ENCODE assay signal across 23 cellular contexts in the genomic region with DNA sequence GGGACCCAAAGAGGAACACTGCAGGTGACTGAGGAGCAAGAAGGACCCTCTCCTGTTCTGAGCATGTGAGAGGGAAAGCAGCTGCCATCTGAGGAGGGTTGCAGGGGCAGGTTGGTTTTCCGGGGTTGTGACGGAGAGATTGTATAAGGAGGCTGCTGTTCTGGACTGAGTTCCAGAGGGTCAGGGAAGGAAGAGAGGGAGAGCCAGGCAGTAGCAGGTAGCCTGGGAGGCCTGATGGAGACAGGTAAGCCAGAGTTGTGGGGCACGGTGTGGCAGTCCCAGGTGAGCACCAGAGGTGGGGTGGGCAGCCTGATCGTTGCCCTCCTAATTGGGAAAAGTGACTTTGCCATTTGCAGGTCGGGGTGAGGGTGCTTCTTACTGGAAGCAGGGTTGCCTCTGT. TPM values are rescaled to one million over a fixed set of nuclear protein-coding genes. Genes with fewer than 3 reads are reported as not detected.
DNase-seq lines count a peak whose midpoint lies in the region; ATAC-seq, FAIRE-seq and TF ChIP-seq lines count a peak whose summit lies in the region.
"Had no signal": no experiment of that assay in that cellular context is flagged by ENCODE, and none has a peak within 500 bp of the region (broad histone marks: within the 10 kb centered on the region; RNA-seq: fewer than 3 reads in every experiment).

No MANE protein-coding gene starts in this region.

- H4K8ac ChIP-seq in H9 (replicated peaks; ENCODE audit: insufficient read length, low read depth, low read length), result no peak overlapping the region

- no peak overlapping the region for H2BK20ac ChIP-seq in H9 (ENCODE audit: low read depth, low read length, poor library complexity, severe bottlenecking)

- no peak overlapping the region for H3K18ac ChIP-seq in H9 (ENCODE audit: insufficient read length, low read depth, low read length)

- H3K27me3 ChIP-seq in H9 (ENCODE audit: insufficient read depth, low read length) (no peaks in the 10 kb centered on the region), GM12878 (replicated peaks in 1 of 2; ENCODE audit: control insufficient read depth in 2 of 2, insufficient read depth in 2 of 2, low read length in 1 of 2) (no peaks in the 10 kb centered on the region), PC-9 (ENCODE audit: insufficient read depth, low read depth) (no peaks in the 10 kb centered on the region)

- POLR2A ChIA-PET in GM12878 (lab: Charles Lee) (no interaction called here), PC-9 (lab: Charles Lee; ENCODE audit: unreplicated experiment) (interaction anchor here (0.6 kb wide), 1 partner anchor 11 kb away, joined by 3 read pairs; no protein-coding TSS in a partner anchor)

- no peaks in the 10 kb centered on the region for H3K23me2 ChIP-seq in H9 (ENCODE audit: insufficient read length, low read depth, low read length, poor library complexity, severe bottlenecking)

- H3K9ac ChIP-seq in H9 (ENCODE audit: extremely low read depth, insufficient read length, low read length) (no peak overlapping the region), GM12878 (ENCODE audit: control insufficient read depth, insufficient read depth, low read length) (no peak overlapping the region)
- H3K9ac ChIP-seq: GM23248, SK-N-SH had no signal

- H4K5ac ChIP-seq in H9 (ENCODE audit: insufficient read length, low read depth, low read length), result no peak overlapping the region

- H3K9me3 ChIP-seq in H9 (ENCODE audit: control insufficient read depth, low read depth, low read length) (no peaks in the 10 kb centered on the region), GM12878 (replicated peaks; ENCODE audit: control insufficient read depth, insufficient read depth, low read length) (no peaks in the 10 kb centered on the region), PC-9 (ENCODE audit: insufficient read depth, low read depth) (no peaks in the 10 kb centered on the region)
- H3K9me3 ChIP-seq: A549, SK-N-SH had no signal

- no peak overlapping the region for H3K27ac ChIP-seq in H9 (ENCODE audit: insufficient read length, low read depth, low read length)
- no peak overlapping the region for H3K27ac ChIP-seq in GM12878 (ENCODE audit: control insufficient read depth, insufficient read depth)
- H3K27ac ChIP-seq in PC-9, result no peak overlapping the region
- H3K27ac ChIP-seq: A549, GM23248, HL-60 had no signal

- peak; percentile 36; the same call in 1 of the 2 replicates for TF ChIP-seq POLR2A in GM12878 (IDR thresholded peaks at IDR 0.05; ENCODE audit: low read depth, low read length)

- peaks cover 1% of the 10 kb centered on the region; the same call in 1 of the 2 replicates for H3K79me2 ChIP-seq in H9 (ENCODE audit: insufficient read depth, low read length)
- peaks cover 13% of the 10 kb centered on the region for H3K79me2 ChIP-seq in GM12878 (ENCODE audit: control insufficient read depth, insufficient read depth, low read length)
- H3K79me2 ChIP-seq in PC-9 (ENCODE audit: low read depth), result peaks cover 40% of the 10 kb centered on the region

- H3K4me2 ChIP-seq in H9 (ENCODE audit: insufficient read depth, insufficient read length, low read length), result no peak overlapping the region
- no peak overlapping the region for H3K4me2 ChIP-seq in GM12878 (ENCODE audit: control insufficient read depth, insufficient read depth)
- no peak overlapping the region for H3K4me2 ChIP-seq in PC-9
- H3K4me2 ChIP-seq: A549, SK-N-SH had no signal

- no peak for DNase-seq in activated T-cell treated with anti-CD3 and anti-CD28 coated beads, Interleukin-2, amount 50 U/mL, for 24 hours
- no peak for DNase-seq in activated T-cell treated with anti-CD3 and anti-CD28 coated beads, Interleukin-2, amount 50 U/mL, for 1 hour
- DNase-seq in H9, result no peak
- DNase-seq in GM12878 (ENCODE audit: low read depth, low spot score), result no peak
- no peak for DNase-seq in stimulated activated effector memory CD8-positive, alpha-beta T cell treated with anti-CD3 and anti-CD28 coated beads, Interleukin-12 subunit alpha, Interleukin-12 subunit beta, amount 100 ng/mL, for 72 hours (ENCODE audit: low spot score in 2 of 2)
- no peak for DNase-seq in NCI-H82 treated with DMSO at 0.1 percent for 48 hours (lab: John Stamatoyannopoulos, UW; ENCODE audit: unreplicated experiment)
- DNase-seq in PC-9, result no peak
- DNase-seq in midbrain (lab: John Stamatoyannopoulos, UW), result no peak
- DNase-seq: activated CD4-positive, alpha-beta T cell treated with anti-CD3 and anti-CD28 coated beads, Interleukin-2, amount 10 ng/mL, durations not matched to agents 24 days and 14 days; activated CD8-positive, alpha-beta memory T cell treated with anti-CD3 and anti-CD28 coated beads, Interleukin-2, amount 50 U/mL, for 48 hours; activated gamma-delta T cell treated with Interleukin-2 at 50 U/mL for 16 hours; DMS79; GF-D8; GM23248; kidney; NCI-H1092 treated with DMSO at 0.1 percent for 48 hours; NCI-H1930; SK-N-SH had no signal

- no peak for TF ChIP-seq RAD21 in GM12878 (IDR thresholded peaks at IDR 0.05; ENCODE audit: insufficient read depth, low read depth, low read length)

- H2BK12ac ChIP-seq in H9 (ENCODE audit: insufficient read length, low read depth, low read length), result no peak overlapping the region

- intact Hi-C loops in GM12878 (cut with micrococcal nuclease; ENCODE audit: unreplicated experiment), result no loop called here
- intact Hi-C loops in PC-9 (cut with micrococcal nuclease; ENCODE audit: unreplicated experiment), result loop anchor here (10.0 kb wide), 1 partner anchor 445 kb away; no protein-coding TSS in a partner anchor

- no peak overlapping the region for H3K4me3 ChIP-seq in GM12878
- no peak overlapping the region for H3K4me3 ChIP-seq in PC-9
- H3K4me3 ChIP-seq: A549, GM23248 had no signal

- H3K9me2 ChIP-seq in PC-9 (ENCODE audit: insufficient read depth), result no peaks in the 10 kb centered on the region
- H3K9me2 ChIP-seq: SK-N-SH had no signal

- no peak overlapping the region for H4K91ac ChIP-seq in H9 (ENCODE audit: insufficient read length, low read depth, low read length)

- no peak overlapping the region for H2BK120ac ChIP-seq in H9 (ENCODE audit: low read depth, low read length, poor library complexity, severe bottlenecking)

- no CpG with 5 or more reads among the region's 5 CpGs for WGBS in H9 (ENCODE audit: extremely low coverage, insufficient read length, low lambda C conversion rate)
- WGBS in GM12878 (ENCODE audit: insufficient coverage, insufficient replicate concordance, low lambda C conversion rate, missing lambda C conversion rate), result 100% methylated on average over 5 of the region's 5 CpGs

- no peak overlapping the region for H3K4ac ChIP-seq in H9 (ENCODE audit: low read depth, low read length)

- in situ Hi-C loops in GM12878 (cut with MboI), result no loop called here

- no peak overlapping the region for H2AK5ac ChIP-seq in H9 (ENCODE audit: insufficient read length, low read length)

- no peak overlapping the region for H3K14ac ChIP-seq in H9 (ENCODE audit: insufficient read depth, low read length)

- peaks cover 35 to 66% of the 10 kb centered on the region in 2 experiments for H3K36me3 ChIP-seq in GM12878 (ENCODE audit: control insufficient read depth in 2 of 2, insufficient read depth in 2 of 2, low read length in 1 of 2)
- peaks cover 91% of the 10 kb centered on the region for H3K36me3 ChIP-seq in PC-9 (ENCODE audit: low read depth)

- H3K23ac ChIP-seq in H9 (ENCODE audit: insufficient read length, low read depth, low read length), result no peak overlapping the region

- ATAC-seq in GM12878, result no peak
- ATAC-seq in stimulated activated effector memory CD8-positive, alpha-beta T cell treated with anti-CD3 and anti-CD28 coated beads, Interleukin-12 subunit alpha, Interleukin-12 subunit beta, amount 100 ng/mL, for 72 hours, result no peak
- ATAC-seq: sciatic nerve had no signal

- H3K79me1 ChIP-seq in H9 (ENCODE audit: insufficient read depth, low read depth, low read length, poor library complexity, severe bottlenecking), result peaks cover 4% of the 10 kb centered on the region

- H3K4me3 Mint-ChIP-seq in activated T-cell treated with anti-CD3 and anti-CD28 coated beads, Interleukin-2, amount 50 U/mL, for 24 hours, result no peak overlapping the region
- H3K4me3 Mint-ChIP-seq in H9, result no peak overlapping the region
- H3K4me3 Mint-ChIP-seq in stimulated activated effector memory CD8-positive, alpha-beta T cell treated with anti-CD3 and anti-CD28 coated beads, Interleukin-12 subunit alpha, Interleukin-12 subunit beta, amount 100 ng/mL, for 72 hours, result no peak overlapping the region
- H3K4me3 Mint-ChIP-seq: activated CD4-positive, alpha-beta T cell treated with anti-CD3 and anti-CD28 coated beads, Interleukin-2, amount 10 ng/mL, durations not matched to agents 24 days and 14 days; dendritic cell treated with granulocyte-macrophage colony-stimulating factor and Interleukin-4, amounts not matched to agents 40 ng/mL and 50 ng/mL, for 4 days; type B pancreatic cell had no signal

- peaks cover 74% of the 10 kb centered on the region for H3F3A ChIP-seq in PC-9 (ENCODE audit: insufficient read depth, low read depth)

- H3K4me1 ChIP-seq in H9 (ENCODE audit: insufficient read depth, low read length), result no peaks in the 10 kb centered on the region
- no peaks in the 10 kb centered on the region for H3K4me1 ChIP-seq in GM12878 (ENCODE audit: control insufficient read depth, insufficient read depth, low read length)
- H3K4me1 ChIP-seq in PC-9 (replicated peaks; ENCODE audit: insufficient read depth), result no peaks in the 10 kb centered on the region
- H3K4me1 ChIP-seq: A549 had no signal

- TF ChIP-seq CTCF in H9 (conservative IDR thresholded peaks at IDR 0.05) (no peak), GM12878 (IDR thresholded peaks at IDR 0.05 in 2 of 3, conservative IDR thresholded peaks at IDR 0.05 in 1 of 3; ENCODE audit: control insufficient read depth in 2 of 3, extremely low read depth in 1 of 3, insufficient read depth in 1 of 3, low read depth in 3 of 3, low read length in 3 of 3) (no peak), PC-9 (conservative IDR thresholded peaks at IDR 0.05) (no peak)

- BruUV-seq in GM12878 (replicated peaks; lab: Mats Ljungman, UMichigan) (no TSS peak), PC-9 (replicated peaks; lab: Mats Ljungman, UMichigan) (no TSS peak)

- SMC1A ChIA-PET in GM12878 (lab: Charles Lee; ENCODE audit: uncharacterized antibody, unreplicated experiment), result interaction anchor here (0.6 kb wide), 1 partner anchor 294 kb away, joined by 3 read pairs; no protein-coding TSS in a partner anchor

- no peaks in the 10 kb centered on the region for H3K9me3 Mint-ChIP-seq in activated T-cell treated with anti-CD3 and anti-CD28 coated beads, Interleukin-2, amount 50 U/mL, for 24 hours
- no peaks in the 10 kb centered on the region for H3K9me3 Mint-ChIP-seq in H9
- no peaks in the 10 kb centered on the region for H3K9me3 Mint-ChIP-seq in stimulated activated effector memory CD8-positive, alpha-beta T cell treated with anti-CD3 and anti-CD28 coated beads, Interleukin-12 subunit alpha, Interleukin-12 subunit beta, amount 100 ng/mL, for 72 hours
- H3K9me3 Mint-ChIP-seq: activated CD4-positive, alpha-beta T cell treated with anti-CD3 and anti-CD28 coated beads, Interleukin-2, amount 10 ng/mL, durations not matched to agents 24 days and 14 days; dendritic cell treated with granulocyte-macrophage colony-stimulating factor and Interleukin-4, amounts not matched to agents 40 ng/mL and 50 ng/mL, for 4 days; type B pancreatic cell had no signal

- H4K20me1 ChIP-seq in H9 (ENCODE audit: control insufficient read depth, insufficient read depth, insufficient read length) (peaks cover 2% of the 10 kb centered on the region), GM12878 (ENCODE audit: control insufficient read depth, insufficient read depth) (peaks cover 5% of the 10 kb centered on the region; the same call in 1 of the 2 replicates), PC-9 (ENCODE audit: insufficient read depth) (peaks cover 68% of the 10 kb centered on the region)

- no peak overlapping the region for H2BK15ac ChIP-seq in H9 (ENCODE audit: low read depth, low read length)

- RAD21 ChIA-PET in GM12878 (lab: Charles Lee; ENCODE audit: unreplicated experiment), result no interaction called here

- H3K56ac ChIP-seq in H9 (ENCODE audit: insufficient read length, low read depth, low read length), result no peak overlapping the region

- TF ChIP-seq EP300 in GM12878 (IDR thresholded peaks at IDR 0.05; ENCODE audit: borderline replicate concordance in 1 of 2, control insufficient read depth in 1 of 2, low read depth in 2 of 2, low read length in 2 of 2), result no peak

- no peak overlapping the region for H2AFZ ChIP-seq in H9 (ENCODE audit: low read length)
- no peak overlapping the region for H2AFZ ChIP-seq in GM12878 (ENCODE audit: control insufficient read depth, low read depth, low read length)
- H2AFZ ChIP-seq in PC-9, result no peak overlapping the region
- H2AFZ ChIP-seq: GM23248 had no signal

- CTCF ChIA-PET in GM12878 (lab: Yijun Ruan, JAX), result no interaction called here
- CTCF ChIA-PET in PC-9 (lab: Charles Lee), result no interaction called here

- H3K36me3 Mint-ChIP-seq in activated T-cell treated with anti-CD3 and anti-CD28 coated beads, Interleukin-2, amount 50 U/mL, for 24 hours (ENCODE audit: low read depth), result peaks cover 99% of the 10 kb centered on the region
- H3K36me3 Mint-ChIP-seq in H9 (ENCODE audit: insufficient read depth in 1 of 3, low read depth in 3 of 3), result peaks cover 73 to 98% (median 94%) of the 10 kb centered on the region in 3 experiments
- H3K36me3 Mint-ChIP-seq in stimulated activated effector memory CD8-positive, alpha-beta T cell treated with anti-CD3 and anti-CD28 coated beads, Interleukin-12 subunit alpha, Interleukin-12 subunit beta, amount 100 ng/mL, for 72 hours, result peaks cover 100% of the 10 kb centered on the region

- H3K27ac Mint-ChIP-seq in activated T-cell treated with anti-CD3 and anti-CD28 coated beads, Interleukin-2, amount 50 U/mL, for 24 hours, result peak overlapping the region; percentile 86
- H3K27ac Mint-ChIP-seq in H9, result peak overlapping the region in 2 of 3 experiments; percentile 12 to 15; a peak in 3 of 7 replicates
- H3K27ac Mint-ChIP-seq in stimulated activated effector memory CD8-positive, alpha-beta T cell treated with anti-CD3 and anti-CD28 coated beads, Interleukin-12 subunit alpha, Interleukin-12 subunit beta, amount 100 ng/mL, for 72 hours, result peak overlapping the region; percentile 82
- H3K27ac Mint-ChIP-seq: activated CD4-positive, alpha-beta T cell treated with anti-CD3 and anti-CD28 coated beads, Interleukin-2, amount 10 ng/mL, durations not matched to agents 24 days and 14 days; dendritic cell treated with granulocyte-macrophage colony-stimulating factor and Interleukin-4, amounts not matched to agents 40 ng/mL and 50 ng/mL, for 4 days; type B pancreatic cell had no signal

- FAIRE-seq in GM12878 (lab: Jason Lieb, UNC), result no peak
- FAIRE-seq: A549, kidney had no signal

- peaks cover 39% of the 10 kb centered on the region for H3K4me1 Mint-ChIP-seq in activated T-cell treated with anti-CD3 and anti-CD28 coated beads, Interleukin-2, amount 50 U/mL, for 24 hours (ENCODE audit: low read depth)
- no peaks in the 10 kb centered on the region for H3K4me1 Mint-ChIP-seq in H9
- peaks cover 27% of the 10 kb centered on the region for H3K4me1 Mint-ChIP-seq in stimulated activated effector memory CD8-positive, alpha-beta T cell treated with anti-CD3 and anti-CD28 coated beads, Interleukin-12 subunit alpha, Interleukin-12 subunit beta, amount 100 ng/mL, for 72 hours

- H3T11ph ChIP-seq in H9 (ENCODE audit: low read length), result no peak overlapping the region

- no peaks in the 10 kb centered on the region for H3K27me3 Mint-ChIP-seq in activated T-cell treated with anti-CD3 and anti-CD28 coated beads, Interleukin-2, amount 50 U/mL, for 24 hours
- H3K27me3 Mint-ChIP-seq in H9 (ENCODE audit: low read depth), result no peaks in the 10 kb centered on the region
- H3K27me3 Mint-ChIP-seq: activated CD4-positive, alpha-beta T cell treated with anti-CD3 and anti-CD28 coated beads, Interleukin-2, amount 10 ng/mL, durations not matched to agents 24 days and 14 days; dendritic cell treated with granulocyte-macrophage colony-stimulating factor and Interleukin-4, amounts not matched to agents 40 ng/mL and 50 ng/mL, for 4 days; type B pancreatic cell had no signal

- no peak overlapping the region for H2BK5ac ChIP-seq in H9 (ENCODE audit: insufficient read length, low read length)

RNA-seq across cellular contexts. Expression of gene CCT5, which starts 9.8 kb away (rescaled TPM):
- 530 and 532 TPM in 2 replicates for total RNA-seq in H9 (2021)
- 110 and 131 TPM in 2 replicates for total RNA-seq in GM12878 (2013; cell fraction: nucleolus; rRNA removed)
- total RNA-seq in GM12878 (2014; rRNA removed), result 496 and 554 TPM in 2 replicates
- total RNA-seq in GM12878 (2014; rRNA removed; fragmentation: Illumina TruSeq; extraction: Trizol), result 629 and 637 TPM in 2 replicates
- 347 and 376 TPM in 2 replicates for total RNA-seq in GM12878 (2021)
- 120 TPM for polyA plus RNA-seq in GM12878 (2011; ENCODE audit: low read depth)
- polyA plus RNA-seq in GM12878 (2011; rRNA removed), result 518 and 520 TPM in 2 replicates
- polyA plus RNA-seq in GM12878 (2011; cell fraction: cytosol; rRNA removed), result 366 and 397 TPM in 2 replicates
- 238 and 312 TPM in 2 replicates for polyA plus RNA-seq in GM12878 (2011; cell fraction: nucleus; rRNA removed)
- 203 and 270 TPM in 2 replicates for polyA plus RNA-seq in GM12878 (2012)
- 568 and 654 TPM in 2 replicates for polyA plus RNA-seq in GM12878 (2014; fragmentation: Illumina TruSeq; extraction: Trizol)
- 100 to 1,000 TPM; 435 to 606 TPM for polyA plus RNA-seq in GM12878 (2014; fragmentation: Nextera tagmentation; extraction: Ambion mirVana)
- 431 and 454 TPM in 2 replicates for polyA plus RNA-seq in GM12878 (2014; rRNA removed)
- 100 to 1,000 TPM; 633 to 634 TPM for polyA plus RNA-seq in GM12878 (2016; fragmentation: Nextera tagmentation; extraction: Ambion mirVana)
- 561 and 738 TPM in 2 replicates for polyA minus RNA-seq in GM12878 (2011; rRNA and poly(A)+ RNA removed)
- 181 and 233 TPM in 2 replicates for polyA minus RNA-seq in GM12878 (2011; cell fraction: cytosol; rRNA and poly(A)+ RNA removed)
- 68.4 and 134 TPM in 2 replicates for polyA minus RNA-seq in GM12878 (2011; cell fraction: nucleus; rRNA and poly(A)+ RNA removed)
- total RNA-seq in PC-9 (2021), result 658 and 831 TPM in 2 replicates

RNA-seq across cellular contexts. Expression of gene ATPSCKMT, which starts 10.2 kb away (rescaled TPM):
- total RNA-seq in H9 (2021) (10.5 and 11.0 TPM in 2 replicates), GM12878 (2014; rRNA removed) (19.3 and 22.3 TPM in 2 replicates), GM12878 (2014; rRNA removed; fragmentation: Illumina TruSeq; extraction: Trizol) (23.1 and 25.0 TPM in 2 replicates), GM12878 (2021) (19.1 and 21.9 TPM in 2 replicates), PC-9 (2021) (36.4 and 51.4 TPM in 2 replicates)
- total RNA-seq in GM12878 (2013; cell fraction: nucleolus; rRNA removed), result 78.1 and 85.8 TPM in 2 replicates
- polyA plus RNA-seq in GM12878 (2011; ENCODE audit: low read depth), result 12.2 TPM
- polyA plus RNA-seq in GM12878 (2011; rRNA removed) (26.3 and 34.7 TPM in 2 replicates), GM12878 (2014; fragmentation: Illumina TruSeq; extraction: Trizol) (24.0 and 27.8 TPM in 2 replicates), GM12878 (2014; fragmentation: Nextera tagmentation; extraction: Ambion mirVana) (10 to 100 TPM; 24.1 to 32.4 TPM), GM12878 (2014; rRNA removed) (20.3 and 21.2 TPM in 2 replicates), GM12878 (2016; fragmentation: Nextera tagmentation; extraction: Ambion mirVana) (10 to 100 TPM; 26.3 to 29.7 TPM)
- 13.5 and 25.3 TPM in 2 replicates for polyA plus RNA-seq in GM12878 (2011; cell fraction: cytosol; rRNA removed)
- polyA plus RNA-seq in GM12878 (2011; cell fraction: nucleus; rRNA removed), result 20.9 and 24.0 TPM in 2 replicates
- polyA plus RNA-seq in GM12878 (2012), result 8.9 and 9.6 TPM in 2 replicates
- 23.6 and 23.7 TPM in 2 replicates for polyA minus RNA-seq in GM12878 (2011; rRNA and poly(A)+ RNA removed)
- 6.8 and 8.2 TPM in 2 replicates for polyA minus RNA-seq in GM12878 (2011; cell fraction: cytosol; rRNA and poly(A)+ RNA removed)
- polyA minus RNA-seq in GM12878 (2011; cell fraction: nucleus; rRNA and poly(A)+ RNA removed), result 15.7 and 31.0 TPM in 2 replicates

RNA-seq across cellular contexts. Expression of gene CMBL, which starts 47.8 kb away (rescaled TPM):
- total RNA-seq in H9 (2021) (12.2 and 12.6 TPM in 2 replicates), GM12878 (2014; rRNA removed) (1.8 and 2.0 TPM in 2 replicates), GM12878 (2014; rRNA removed; fragmentation: Illumina TruSeq; extraction: Trizol) (4.2 and 4.7 TPM in 2 replicates), GM12878 (2021) (8.0 TPM in 2 replicates), PC-9 (2021) (286 and 294 TPM in 2 replicates)
- total RNA-seq in GM12878 (2013; cell fraction: nucleolus; rRNA removed), result 1.0 TPM in 1 of 2 replicates, not detected in the other
- polyA plus RNA-seq in GM12878 (2011; ENCODE audit: low read depth), result 3.8 TPM
- polyA plus RNA-seq in GM12878 (2011; rRNA removed) (3.4 and 5.0 TPM in 2 replicates), GM12878 (2014; fragmentation: Illumina TruSeq; extraction: Trizol) (9.2 and 13.6 TPM in 2 replicates), GM12878 (2014; fragmentation: Nextera tagmentation; extraction: Ambion mirVana) (1 to 10 TPM; 4.9 to 7.0 TPM), GM12878 (2014; rRNA removed) (9.0 and 10.5 TPM in 2 replicates), GM12878 (2016; fragmentation: Nextera tagmentation; extraction: Ambion mirVana) (10 to 100 TPM; 13.6 to 15.6 TPM)
- polyA plus RNA-seq in GM12878 (2011; cell fraction: cytosol; rRNA removed), result 6.4 and 8.6 TPM in 2 replicates
- 1.0 and 1.8 TPM in 2 replicates for polyA plus RNA-seq in GM12878 (2011; cell fraction: nucleus; rRNA removed)
- polyA plus RNA-seq in GM12878 (2012), result 7.7 and 10.0 TPM in 2 replicates
- polyA minus RNA-seq in GM12878 (2011; rRNA and poly(A)+ RNA removed), result 3.1 and 4.4 TPM in 2 replicates
- polyA minus RNA-seq in GM12878 (2011; cell fraction: cytosol; rRNA and poly(A)+ RNA removed), result 3.3 and 5.4 TPM in 2 replicates
- polyA minus RNA-seq in GM12878 (2011; cell fraction: nucleus; rRNA and poly(A)+ RNA removed), result 0.97 and 2.9 TPM in 2 replicates

Comparison
In these comparisons a context has a peak if more than half of its experiments do, and no peak if none do; other contexts are left out.
1. H3K27ac Mint-ChIP-seq: peak in every context shown above with its lines; median percentile 86 in activated T-cell treated with anti-CD3 and anti-CD28 coated beads, Interleukin-2, amount 50 U/mL, for 24 hours; 82 in stimulated activated effector memory CD8-positive, alpha-beta T cell treated with anti-CD3 and anti-CD28 coated beads, Interleukin-12 subunit alpha, Interleukin-12 subunit beta, amount 100 ng/mL, for 72 hours; 14 in H9.
2. RNA of gene CMBL, which starts 47.8 kb away (total RNA-seq): 286 to 294 TPM in PC-9; 12.2 to 12.6 TPM in H9 and 1.0 to 8.0 TPM in GM12878; every median in the first group is over 10 times any median in the second.